Comparison of ENCODE assay signal across 8 cellular contexts in genomic region chr1:109959974-109960744, GRCh38. TPM values are rescaled to one million over a fixed set of nuclear protein-coding genes. Genes with fewer than 3 reads are reported as not detected.
DNase-seq lines count a peak whose midpoint lies in the region; ATAC-seq lines count a peak whose summit lies in the region.

No MANE protein-coding gene starts in this region.

- peak overlapping the region; percentile 98 for H3K27ac ChIP-seq in ectodermal cell (ENCODE audit: insufficient read depth, low read depth, low read length, poor library complexity, severe bottlenecking)

- in situ Hi-C loops in G401 (cut with HindIII; ENCODE audit: low sequenced_read_pairs) = no loop called here

- H3K9me3 ChIP-seq in ectodermal cell (ENCODE audit: control insufficient read depth, low read length) = no peaks in the 10 kb centered on the region

- H3K27me3 ChIP-seq in ectodermal cell (ENCODE audit: control insufficient read depth, insufficient read depth, low read length, poor library complexity, severe bottlenecking) = peaks cover 5% of the 10 kb centered on the region

- ATAC-seq in GM19035 (IDR thresholded peaks at IDR 0.05; ENCODE audit: unreplicated experiment) (no peak), HG02938 (IDR thresholded peaks at IDR 0.05; ENCODE audit: unreplicated experiment) (no peak), HG03354 (IDR thresholded peaks at IDR 0.05; ENCODE audit: poor library complexity, severe bottlenecking, unreplicated experiment) (no peak)

- H3K4me3 ChIP-seq in ectodermal cell (ENCODE audit: insufficient read depth, low read depth, low read length) = peak overlapping the region; percentile 15

- peaks cover 49% of the 10 kb centered on the region for H3K4me1 ChIP-seq in ectodermal cell (ENCODE audit: control insufficient read depth, insufficient read depth, low read length)

- peak; percentile 18 for DNase-seq in G401 (ENCODE audit: low spot score)
- peak; percentile 23 for DNase-seq in NCI-H2227 (lab: John Stamatoyannopoulos, UW; ENCODE audit: unreplicated experiment)
- DNase-seq in non-pigmented ciliary epithelial cell (ENCODE audit: low read depth) = peak; percentile 49
- no peak for DNase-seq in activated CD4-positive, alpha-beta T cell treated with anti-CD3 and anti-CD28 coated beads for 48 hours

- WGBS in ectodermal cell, 2 experiments = 4 to 5% methylated on average over 6 to 7 of the region's 7 CpGs

- H3K36me3 ChIP-seq in ectodermal cell (ENCODE audit: control insufficient read depth, insufficient read depth, low read length) = no peaks in the 10 kb centered on the region

RNA-seq across cellular contexts. Expression of gene AHCYL1, which starts 24.4 kb away (rescaled TPM):
- 20.5 and 24.2 TPM in 2 replicates for total RNA-seq in G401 (2014; rRNA removed; shearing (Covaris generic))
- polyA plus RNA-seq in ectodermal cell (2013, experiment 1 of 4) = 92.9 TPM
- 116 TPM for polyA plus RNA-seq in ectodermal cell (2013, experiment 2 of 4)
- polyA plus RNA-seq in ectodermal cell (2013, experiment 3 of 4) = 92.7 TPM
- 98.4 TPM for polyA plus RNA-seq in ectodermal cell (2013, experiment 4 of 4)

RNA-seq across cellular contexts. Expression of gene CSF1, which starts 49.5 kb away (rescaled TPM):
- total RNA-seq in G401 (2014; rRNA removed; shearing (Covaris generic)) = 12.7 and 13.4 TPM in 2 replicates
- 7.3 TPM for polyA plus RNA-seq in ectodermal cell (2013, experiment 1 of 4)
- 8.7 TPM for polyA plus RNA-seq in ectodermal cell (2013, experiment 2 of 4)
- polyA plus RNA-seq in ectodermal cell (2013, experiment 3 of 4) = 6.9 TPM
- 7.6 TPM for polyA plus RNA-seq in ectodermal cell (2013, experiment 4 of 4)
